8 cellular contexts compared by ENCODE assay signal in the genomic region with DNA sequence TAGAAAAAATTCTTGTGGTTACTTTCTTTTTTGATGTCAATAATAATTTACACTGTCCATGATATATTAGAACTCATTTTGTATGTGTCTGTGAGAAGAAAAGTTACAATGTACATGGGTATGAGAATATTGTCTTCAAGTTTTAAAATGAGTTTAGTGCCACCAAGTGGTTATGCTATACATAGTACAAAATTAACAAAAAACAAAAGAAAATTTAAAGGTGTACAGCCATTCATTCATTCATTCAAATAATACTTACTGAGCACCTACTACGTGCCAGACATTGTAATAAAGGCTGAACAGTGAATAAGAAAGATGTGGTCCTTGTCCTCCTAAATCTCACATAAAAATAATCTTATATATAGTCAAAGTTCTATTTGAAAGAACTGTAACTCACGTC. TPM values are rescaled to one million over a fixed set of nuclear protein-coding genes. Genes with fewer than 3 reads are reported as not detected.
DNase-seq lines count a peak whose midpoint lies in the region; ATAC-seq and TF ChIP-seq lines count a peak whose summit lies in the region.
"Had no signal": no experiment of that assay in that cellular context is flagged by ENCODE, and none has a peak within 500 bp of the region (broad histone marks: within the 10 kb centered on the region; RNA-seq: fewer than 3 reads in every experiment).

No MANE protein-coding gene starts in this region.

- H3K27me3 ChIP-seq in body of pancreas (no peaks in the 10 kb centered on the region), neural cell (ENCODE audit: insufficient read depth, low read depth, low read length) (no peaks in the 10 kb centered on the region)
- H3K27me3 ChIP-seq in effector memory CD4-positive, alpha-beta T cell (replicated peaks; ENCODE audit: control insufficient read depth, insufficient read depth, low read length, poor library complexity, severe bottlenecking) = no peaks in the 10 kb centered on the region

- no peaks in the 10 kb centered on the region for H3K9me2 ChIP-seq in neural cell (ENCODE audit: insufficient read depth, low read length)

- H3K4me3 ChIP-seq in body of pancreas (no peak overlapping the region), neural cell (ENCODE audit: low read length) (no peak overlapping the region)
- no peak overlapping the region for H3K4me3 ChIP-seq in effector memory CD4-positive, alpha-beta T cell (ENCODE audit: insufficient read depth, low read depth, low read length, poor library complexity, severe bottlenecking)
- H3K4me3 ChIP-seq: GM23338 had no signal

- H3K4me1 ChIP-seq in body of pancreas = peaks cover 12% of the 10 kb centered on the region
- no peaks in the 10 kb centered on the region for H3K4me1 ChIP-seq in effector memory CD4-positive, alpha-beta T cell (ENCODE audit: control insufficient read depth, insufficient read depth, low read length, poor library complexity, severe bottlenecking)

- peak; percentile 58 for TF ChIP-seq RAD21 in neural cell (conservative IDR thresholded peaks at IDR 0.05)

- DNase-seq in body of pancreas (no peak), HEK293T (ENCODE audit: extremely low spot score) (no peak), 8988T (no peak)
- DNase-seq in effector memory CD4-positive, alpha-beta T cell = no peak

- H3K36me3 ChIP-seq in body of pancreas (replicated peaks in 1 of 2; ENCODE audit: insufficient read depth in 1 of 2, low read depth in 2 of 2) (peaks cover 0 to 9% of the 10 kb centered on the region in 2 donors), neural cell (ENCODE audit: insufficient read depth, low read length) (no peaks in the 10 kb centered on the region)
- H3K36me3 ChIP-seq in effector memory CD4-positive, alpha-beta T cell (ENCODE audit: control insufficient read depth, insufficient read depth, low read length) = no peaks in the 10 kb centered on the region

- ATAC-seq in GM18519 (IDR thresholded peaks at IDR 0.05; ENCODE audit: low FRiP score, unreplicated experiment) = peak; percentile 60
- ATAC-seq in HG03460 (IDR thresholded peaks at IDR 0.05; ENCODE audit: unreplicated experiment) = peak; percentile 68
- ATAC-seq in body of pancreas = no peak
- ATAC-seq: GM23338 had no signal

- H3K9me3 ChIP-seq in body of pancreas (no peaks in the 10 kb centered on the region), neural cell (ENCODE audit: low read length) (peaks cover 3% of the 10 kb centered on the region)
- H3K9me3 ChIP-seq in effector memory CD4-positive, alpha-beta T cell (ENCODE audit: control insufficient read depth, low read length) = no peaks in the 10 kb centered on the region

- H3K9ac ChIP-seq in neural cell (ENCODE audit: low read length) = no peak overlapping the region

- H3F3A ChIP-seq in neural cell (ENCODE audit: insufficient read depth, low read length, poor library complexity, severe bottlenecking) = no peaks in the 10 kb centered on the region

- TF ChIP-seq CTCF in body of pancreas (IDR thresholded peaks at IDR 0.05) (peak in 5 of 7 experiments; percentile 18 to 40 (median 30)), neural cell (IDR thresholded peaks at IDR 0.05; ENCODE audit: poor library complexity, severe bottlenecking) (peak; percentile 54)

- H2AFZ ChIP-seq in neural cell (ENCODE audit: low read depth, low read length) = no peak overlapping the region
- H2AFZ ChIP-seq: GM23338 had no signal

- no peak for TF ChIP-seq EP300 in neural cell (conservative IDR thresholded peaks at IDR 0.05; ENCODE audit: poor library complexity, severe bottlenecking)

- WGBS in body of pancreas, 2 donors = 62 to 76% methylated on average over 2 of the region's 2 CpGs

- H3K27ac ChIP-seq in body of pancreas (no peak overlapping the region), neural cell (ENCODE audit: low read length) (no peak overlapping the region)
- no peak overlapping the region for H3K27ac ChIP-seq in effector memory CD4-positive, alpha-beta T cell (ENCODE audit: insufficient read depth, low read length, poor library complexity, severe bottlenecking)

- CTCF ChIA-PET in HEK293T (lab: Yijun Ruan, JAX) = interaction anchor here (0.7 kb wide), 1 partner anchor 558 kb away, joined by 3 read pairs; no protein-coding TSS in a partner anchor

- POLR2A ChIA-PET in HEK293T (lab: Yijun Ruan, JAX) = interaction anchor here (1.0 kb wide), 1 partner anchor 27 kb away, joined by 3 read pairs; no protein-coding TSS in a partner anchor

- no peak for TF ChIP-seq POLR2A in body of pancreas (IDR thresholded peaks at IDR 0.05)

- intact Hi-C loops in body of pancreas (cut with DNase I) = no loop called here

- no peaks in the 10 kb centered on the region for H4K20me1 ChIP-seq in neural cell (ENCODE audit: insufficient read depth)

- H3K4me2 ChIP-seq in neural cell (ENCODE audit: low read length) = no peak overlapping the region
- H3K4me2 ChIP-seq: GM23338 had no signal

- peaks cover 9% of the 10 kb centered on the region for H3K79me2 ChIP-seq in neural cell (replicated peaks; ENCODE audit: insufficient read depth, low read length)

TF ChIP-seq in neural cell, 6 proteins besides CTCF, POLR2A, EP300 and RAD21:
- no peak for TF ChIP-seq TAF1 (IDR thresholded peaks at IDR 0.05; ENCODE audit: low read depth)
- peak; percentile 64 for TF ChIP-seq SMC3 (conservative IDR thresholded peaks at IDR 0.05; ENCODE audit: poor library complexity)
- no peak for TF ChIP-seq POLR2AphosphoS5 (IDR thresholded peaks at IDR 0.05)
- TF ChIP-seq REST (IDR thresholded peaks at IDR 0.05; ENCODE audit: borderline replicate concordance) = no peak
- TF ChIP-seq MXI1 (conservative IDR thresholded peaks at IDR 0.05; ENCODE audit: poor library complexity, severe bottlenecking) = no peak
- TF ChIP-seq EZH2 (IDR thresholded peaks at IDR 0.05; ENCODE audit: borderline replicate concordance, insufficient read depth, low read length, poor library complexity, severe bottlenecking) = no peak

TF ChIP-seq in HEK293T, 16 proteins besides CTCF, POLR2A, EP300 and RAD21:
- TF ChIP-seq NFRKB (IDR thresholded peaks at IDR 0.05) = no peak
- no peak for TF ChIP-seq SP1 (IDR thresholded peaks at IDR 0.05)
- TF ChIP-seq LEF1 (IDR thresholded peaks at IDR 0.05; ENCODE audit: borderline replicate concordance) = no peak
- no peak for TF ChIP-seq SUZ12 (IDR thresholded peaks at IDR 0.05)
- no peak for TF ChIP-seq HDGF (IDR thresholded peaks at IDR 0.05; ENCODE audit: borderline replicate concordance)
- no peak for TF ChIP-seq L3MBTL2 (conservative IDR thresholded peaks at IDR 0.05)
- TF ChIP-seq BHLHE40 (IDR thresholded peaks at IDR 0.05; ENCODE audit: borderline replicate concordance) = no peak
- TF ChIP-seq, protein P1, sequence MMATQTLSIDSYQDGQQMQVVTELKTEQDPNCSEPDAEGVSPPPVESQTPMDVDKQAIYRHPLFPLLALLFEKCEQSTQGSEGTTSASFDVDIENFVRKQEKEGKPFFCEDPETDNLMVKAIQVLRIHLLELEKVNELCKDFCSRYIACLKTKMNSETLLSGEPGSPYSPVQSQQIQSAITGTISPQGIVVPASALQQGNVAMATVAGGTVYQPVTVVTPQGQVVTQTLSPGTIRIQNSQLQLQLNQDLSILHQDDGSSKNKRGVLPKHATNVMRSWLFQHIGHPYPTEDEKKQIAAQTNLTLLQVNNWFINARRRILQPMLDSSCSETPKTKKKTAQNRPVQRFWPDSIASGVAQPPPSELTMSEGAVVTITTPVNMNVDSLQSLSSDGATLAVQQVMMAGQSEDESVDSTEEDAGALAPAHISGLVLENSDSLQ (IDR thresholded peaks at IDR 0.05) = no peak
- no peak for TF ChIP-seq ELF4 (IDR thresholded peaks at IDR 0.05)
- no peak for TF ChIP-seq ARNT (IDR thresholded peaks at IDR 0.05)
- no peak for TF ChIP-seq FOXA1 (IDR thresholded peaks at IDR 0.05)
- TF ChIP-seq CTBP1 (IDR thresholded peaks at IDR 0.05; ENCODE audit: borderline replicate concordance) = no peak
- no peak for TF ChIP-seq FOXK2 (IDR thresholded peaks at IDR 0.05)
- no peak for TF ChIP-seq TARDBP (IDR thresholded peaks at IDR 0.05)
- TF ChIP-seq ZNF384 (IDR thresholded peaks at IDR 0.05) = no peak
- no peak for TF ChIP-seq FOXM1 (IDR thresholded peaks at IDR 0.05; ENCODE audit: borderline replicate concordance)

RNA-seq across cellular contexts. Expression of gene UCHL5, which starts 27.7 kb away (rescaled TPM):
- 10 to 100 TPM in 1 of 2 donors, 1 to 10 TPM in 1; 7.6 to 47.5 TPM for total RNA-seq in body of pancreas
- 24.4 and 28.8 TPM in 2 replicates for polyA plus RNA-seq in neural cell
- polyA minus RNA-seq in neural cell = 69.6 and 78.3 TPM in 2 replicates

RNA-seq across cellular contexts. Expression of gene RO60, which starts 28.0 kb away (rescaled TPM):
- total RNA-seq in body of pancreas = 10 to 100 TPM; 23.7 to 31.6 TPM
- 36.7 and 41.1 TPM in 2 replicates for polyA plus RNA-seq in neural cell
- polyA minus RNA-seq in neural cell = 297 and 343 TPM in 2 replicates
